23 cellular contexts compared by ENCODE assay signal in genomic region chr9:14945351-14945750, GRCh38.
"Had no signal": no experiment of that assay in that cellular context is flagged by ENCODE, and none has a peak within 500 bp of the region (broad histone marks: within the 10 kb centered on the region; RNA-seq: fewer than 3 reads in every experiment).

No MANE protein-coding gene starts in this region.

- H3K36me3 Mint-ChIP-seq: naive B cell had no signal

- H3K27me3 ChIP-seq: dorsolateral prefrontal cortex, esophagus muscularis mucosa, hepatocyte, pancreas had no signal

- H3K27me3 Mint-ChIP-seq: progenitor cell of endocrine pancreas had no signal

- H3K27ac Mint-ChIP-seq: naive B cell, progenitor cell of endocrine pancreas had no signal

- H3K36me3 ChIP-seq: esophagus muscularis mucosa, pancreas had no signal

- H3K4me1 ChIP-seq: esophagus muscularis mucosa, pancreas had no signal

- H3K27ac ChIP-seq: dorsolateral prefrontal cortex, epithelial cell of prostate, esophagus muscularis mucosa, hepatocyte, pancreas had no signal

- H3K4me2 ChIP-seq: hepatocyte, smooth muscle cell had no signal

- H3K4me3 ChIP-seq: dorsolateral prefrontal cortex, esophagus muscularis mucosa, hepatocyte, lung, pancreas, smooth muscle cell had no signal

- H3K4me1 Mint-ChIP-seq: naive B cell had no signal

- H3K9me3 Mint-ChIP-seq: nephron had no signal

- H3K4me3 Mint-ChIP-seq: naive B cell, nephron had no signal

- H2AFZ ChIP-seq: hepatocyte had no signal

- H3K9me3 ChIP-seq: esophagus muscularis mucosa, pancreas had no signal

- H3K79me2 ChIP-seq: hepatocyte had no signal

- DNase-seq: cortex of kidney; dorsolateral prefrontal cortex; effector memory CD4-positive, alpha-beta T cell; foreskin melanocyte; head of caudate nucleus; left colon; left ventricle myocardium superior; mesendoderm; naive B cell; occipital lobe; pancreas; stimulated activated CD4-positive, alpha-beta T cell treated with anti-CD3 and anti-CD28 coated beads, Interleukin-2, amount 100 ng/mL, for 48 hours; stimulated activated naive CD4-positive, alpha-beta T cell treated with Interleukin-2 at 50 U/mL for 16 hours; trophoblast cell had no signal

- ATAC-seq: left colon, left ventricle myocardium superior, pancreas, right cardiac atrium had no signal

- FAIRE-seq: endometrium, pancreas had no signal
